Comparison of ENCODE assay signal across 8 cellular contexts in the genomic region with DNA sequence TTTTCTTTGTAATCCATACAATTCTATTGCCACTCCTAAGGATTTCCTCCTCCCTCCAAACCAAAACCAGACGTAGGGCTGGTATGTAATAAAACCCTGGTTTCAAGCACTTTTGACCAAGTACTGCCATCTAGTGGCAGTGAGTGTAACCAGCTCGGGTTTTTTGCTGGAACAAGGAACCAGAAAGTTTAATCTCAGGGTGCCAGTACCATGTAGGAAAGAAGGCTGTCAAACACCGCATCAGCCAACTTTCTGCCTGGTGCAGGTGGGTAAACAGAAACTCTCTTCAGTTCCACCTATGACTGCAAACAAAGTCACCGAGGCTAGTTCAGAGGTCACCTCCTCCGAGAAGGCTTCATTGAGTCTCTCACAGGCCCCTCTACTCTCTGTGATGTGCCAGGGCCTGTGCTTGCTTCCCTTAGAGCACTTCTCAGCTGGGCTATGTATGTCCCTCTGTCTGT. TPM values are rescaled to one million over a fixed set of nuclear protein-coding genes. Genes with fewer than 3 reads are reported as not detected.
DNase-seq lines count a peak whose midpoint lies in the region; ATAC-seq, FAIRE-seq and TF ChIP-seq lines count a peak whose summit lies in the region.

No MANE protein-coding gene starts in this region.

- H3F3A ChIP-seq in GM23338 (replicated peaks; ENCODE audit: low read depth), result no peaks in the 10 kb centered on the region

- DNase-seq in COLO829 (ENCODE audit: low spot score) (peak; percentile 74), GM23338 (ENCODE audit: low spot score) (peak; percentile 89), NCI-H2107 treated with DMSO at 0.1 percent for 48 hours (lab: John Stamatoyannopoulos, UW; ENCODE audit: unreplicated experiment) (peak; percentile 54), cardiac fibroblast (ENCODE audit: low read depth in 2 of 2) (peak; percentile 77 to 79)
- peak; percentile 38 for DNase-seq in stimulated activated CD4-positive, alpha-beta T cell treated with anti-CD3 and anti-CD28 coated beads, Interleukin-4, amount 100 ng/mL, for 1 hour

- H3K27ac Mint-ChIP-seq in GM23338, result no peak overlapping the region

- H3K27me3 Mint-ChIP-seq in GM23338 (ENCODE audit: insufficient read depth, low read depth, poor library complexity), result no peaks in the 10 kb centered on the region

- ATAC-seq in GM23338 (peak; percentile 88), GM19328 (IDR thresholded peaks at IDR 0.05; ENCODE audit: unreplicated experiment) (no peak)

- peaks cover 9% of the 10 kb centered on the region for H3K4me1 ChIP-seq in GM23338 (ENCODE audit: insufficient read depth)

- peaks cover 9% of the 10 kb centered on the region for H3K4me1 Mint-ChIP-seq in GM23338

- no peaks in the 10 kb centered on the region for H3K27me3 ChIP-seq in GM23338 (ENCODE audit: insufficient read depth)

- H3K4me3 ChIP-seq in GM23338, result no peak overlapping the region
- no peak overlapping the region for H3K4me3 ChIP-seq in cardiac fibroblast (replicated peaks in 1 of 2; ENCODE audit: low read depth in 2 of 2, low read length in 2 of 2)

- H3K9me3 Mint-ChIP-seq in GM23338, result no peaks in the 10 kb centered on the region; the same call in 2 of the 3 replicates

- H3K36me3 Mint-ChIP-seq in GM23338 (ENCODE audit: low read depth), result no peaks in the 10 kb centered on the region; the same call in 2 of the 3 replicates

- H4K20me1 ChIP-seq in GM23338 (replicated peaks; ENCODE audit: insufficient read depth), result no peaks in the 10 kb centered on the region

- peak; percentile 95 for FAIRE-seq in islet of Langerhans (lab: Jason Lieb, UNC)

- no peak overlapping the region for H3K4me2 ChIP-seq in GM23338

- peak; percentile 89 to 96 for TF ChIP-seq CTCF in GM23338 (conservative IDR thresholded peaks at IDR 0.05; ENCODE audit: low read depth in 2 of 2)
- TF ChIP-seq CTCF in VCaP (conservative IDR thresholded peaks at IDR 0.05), result peak; percentile 85
- peak; percentile 89 for TF ChIP-seq CTCF in cardiac fibroblast (IDR thresholded peaks at IDR 0.05; ENCODE audit: low read depth, low read length)

- H3K36me3 ChIP-seq in GM23338 (ENCODE audit: insufficient read depth), result no peaks in the 10 kb centered on the region

- H3K9me2 ChIP-seq in GM23338 (ENCODE audit: insufficient read depth), result no peaks in the 10 kb centered on the region

- no peak overlapping the region for H3K4me3 Mint-ChIP-seq in GM23338

- H3K27ac ChIP-seq in GM23338 (ENCODE audit: low read depth), result no peak overlapping the region
- no peak overlapping the region for H3K27ac ChIP-seq in VCaP

- H3K79me2 ChIP-seq in GM23338 (replicated peaks; ENCODE audit: insufficient read depth), result no peaks in the 10 kb centered on the region

- H2AFZ ChIP-seq in GM23338, result no peak overlapping the region

TF ChIP-seq in GM23338, 12 proteins besides CTCF, POLR2A, EP300 and RAD21:
- TF ChIP-seq, protein P1, sequence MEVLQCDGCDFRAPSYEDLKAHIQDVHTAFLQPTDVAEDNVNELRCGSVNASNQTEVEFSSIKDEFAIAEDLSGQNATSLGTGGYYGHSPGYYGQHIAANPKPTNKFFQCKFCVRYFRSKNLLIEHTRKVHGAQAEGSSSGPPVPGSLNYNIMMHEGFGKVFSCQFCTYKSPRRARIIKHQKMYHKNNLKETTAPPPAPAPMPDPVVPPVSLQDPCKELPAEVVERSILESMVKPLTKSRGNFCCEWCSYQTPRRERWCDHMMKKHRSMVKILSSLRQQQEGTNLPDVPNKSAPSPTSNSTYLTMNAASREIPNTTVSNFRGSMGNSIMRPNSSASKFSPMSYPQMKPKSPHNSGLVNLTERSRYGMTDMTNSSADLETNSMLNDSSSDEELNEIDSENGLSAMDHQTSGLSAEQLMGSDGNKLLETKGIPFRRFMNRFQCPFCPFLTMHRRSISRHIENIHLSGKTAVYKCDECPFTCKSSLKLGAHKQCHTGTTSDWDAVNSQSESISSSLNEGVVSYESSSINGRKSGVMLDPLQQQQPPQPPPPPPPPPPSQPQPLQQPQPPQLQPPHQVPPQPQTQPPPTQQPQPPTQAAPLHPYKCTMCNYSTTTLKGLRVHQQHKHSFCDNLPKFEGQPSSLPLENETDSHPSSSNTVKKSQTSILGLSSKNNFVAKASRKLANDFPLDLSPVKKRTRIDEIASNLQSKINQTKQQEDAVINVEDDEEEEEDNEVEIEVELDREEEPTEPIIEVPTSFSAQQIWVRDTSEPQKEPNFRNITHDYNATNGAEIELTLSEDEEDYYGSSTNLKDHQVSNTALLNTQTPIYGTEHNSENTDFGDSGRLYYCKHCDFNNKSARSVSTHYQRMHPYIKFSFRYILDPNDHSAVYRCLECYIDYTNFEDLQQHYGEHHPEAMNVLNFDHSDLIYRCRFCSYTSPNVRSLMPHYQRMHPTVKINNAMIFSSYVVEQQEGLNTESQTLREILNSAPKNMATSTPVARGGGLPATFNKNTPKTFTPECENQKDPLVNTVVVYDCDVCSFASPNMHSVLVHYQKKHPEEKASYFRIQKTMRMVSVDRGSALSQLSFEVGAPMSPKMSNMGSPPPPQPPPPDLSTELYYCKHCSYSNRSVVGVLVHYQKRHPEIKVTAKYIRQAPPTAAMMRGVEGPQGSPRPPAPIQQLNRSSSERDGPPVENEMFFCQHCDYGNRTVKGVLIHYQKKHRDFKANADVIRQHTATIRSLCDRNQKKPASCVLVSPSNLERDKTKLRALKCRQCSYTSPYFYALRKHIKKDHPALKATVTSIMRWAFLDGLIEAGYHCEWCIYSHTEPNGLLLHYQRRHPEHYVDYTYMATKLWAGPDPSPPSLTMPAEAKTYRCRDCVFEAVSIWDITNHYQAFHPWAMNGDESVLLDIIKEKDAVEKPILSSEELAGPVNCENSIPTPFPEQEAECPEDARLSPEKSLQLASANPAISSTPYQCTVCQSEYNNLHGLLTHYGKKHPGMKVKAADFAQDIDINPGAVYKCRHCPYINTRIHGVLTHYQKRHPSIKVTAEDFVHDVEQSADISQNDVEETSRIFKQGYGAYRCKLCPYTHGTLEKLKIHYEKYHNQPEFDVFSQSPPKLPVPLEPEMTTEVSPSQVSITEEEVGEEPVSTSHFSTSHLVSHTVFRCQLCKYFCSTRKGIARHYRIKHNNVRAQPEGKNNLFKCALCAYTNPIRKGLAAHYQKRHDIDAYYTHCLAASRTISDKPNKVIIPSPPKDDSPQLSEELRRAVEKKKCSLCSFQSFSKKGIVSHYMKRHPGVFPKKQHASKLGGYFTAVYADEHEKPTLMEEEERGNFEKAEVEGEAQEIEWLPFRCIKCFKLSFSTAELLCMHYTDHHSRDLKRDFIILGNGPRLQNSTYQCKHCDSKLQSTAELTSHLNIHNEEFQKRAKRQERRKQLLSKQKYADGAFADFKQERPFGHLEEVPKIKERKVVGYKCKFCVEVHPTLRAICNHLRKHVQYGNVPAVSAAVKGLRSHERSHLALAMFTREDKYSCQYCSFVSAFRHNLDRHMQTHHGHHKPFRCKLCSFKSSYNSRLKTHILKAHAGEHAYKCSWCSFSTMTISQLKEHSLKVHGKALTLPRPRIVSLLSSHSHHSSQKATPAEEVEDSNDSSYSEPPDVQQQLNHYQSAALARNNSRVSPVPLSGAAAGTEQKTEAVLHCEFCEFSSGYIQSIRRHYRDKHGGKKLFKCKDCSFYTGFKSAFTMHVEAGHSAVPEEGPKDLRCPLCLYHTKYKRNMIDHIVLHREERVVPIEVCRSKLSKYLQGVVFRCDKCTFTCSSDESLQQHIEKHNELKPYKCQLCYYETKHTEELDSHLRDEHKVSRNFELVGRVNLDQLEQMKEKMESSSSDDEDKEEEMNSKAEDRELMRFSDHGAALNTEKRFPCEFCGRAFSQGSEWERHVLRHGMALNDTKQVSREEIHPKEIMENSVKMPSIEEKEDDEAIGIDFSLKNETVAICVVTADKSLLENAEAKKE (CRISPR knock-in tag; IDR thresholded peaks at IDR 0.05), result no peak
- no peak for TF ChIP-seq EZH2 (IDR thresholded peaks at IDR 0.05; ENCODE audit: low read depth, unreplicated experiment)
- no peak for TF ChIP-seq JUNB (IDR thresholded peaks at IDR 0.05; ENCODE audit: unreplicated experiment)

RNA-seq across cellular contexts. Expression of a gene that starts 10.2 kb away (rescaled TPM):
- total RNA-seq in GM23338 (2014; rRNA removed; shearing (Covaris generic)), result 8.6 and 12.9 TPM in 2 replicates
- 3.8 and 3.9 TPM in 2 replicates for polyA plus RNA-seq in GM23338 (2016; fragmentation: Nextera tagmentation; extraction: Ambion mirVana)

RNA-seq across cellular contexts. Expression of a gene that starts 32.1 kb away (rescaled TPM):
- not detected in 2 replicates for total RNA-seq in GM23338 (2014; rRNA removed; shearing (Covaris generic))
- polyA plus RNA-seq in GM23338 (2016; fragmentation: Nextera tagmentation; extraction: Ambion mirVana), result not detected in 2 replicates

Comparison
In these comparisons a context has a peak if more than half of its experiments do, and no peak if none do; other contexts are left out.
1. DNase-seq: peak in every context shown above with its lines; median percentile 89 in GM23338; 78 in cardiac fibroblast; 74 in COLO829; 54 in NCI-H2107 treated with DMSO at 0.1 percent for 48 hours; 38 in stimulated activated CD4-positive, alpha-beta T cell treated with anti-CD3 and anti-CD28 coated beads, Interleukin-4, amount 100 ng/mL, for 1 hour.